Comparison of ENCODE assay signal across 2 cellular contexts in the genomic region with DNA sequence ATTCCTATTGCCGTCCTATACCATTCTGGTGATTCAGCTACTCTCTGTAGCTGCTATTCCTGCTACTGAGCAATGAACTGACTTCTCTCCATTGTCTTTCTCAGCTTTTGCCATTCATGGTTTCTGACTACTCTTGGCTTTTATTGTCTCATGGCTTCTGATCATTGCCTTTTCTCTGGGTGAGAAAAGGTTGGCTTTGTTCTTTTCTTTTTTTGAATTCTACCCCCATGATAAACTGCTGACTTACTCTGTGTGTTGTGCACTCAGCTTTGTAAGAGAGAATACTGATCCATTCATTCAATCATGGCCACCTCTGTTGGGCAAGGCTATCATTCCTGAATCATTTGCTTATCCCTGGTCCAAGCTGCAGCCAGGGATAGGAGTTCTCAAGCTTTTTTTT.
TF ChIP-seq lines count a peak whose summit lies in the region.

No MANE protein-coding gene starts in this region.

TF ChIP-seq in GM23338, 12 proteins besides CTCF, POLR2A, EP300 and RAD21 (continues in another document):
- TF ChIP-seq JUNB (IDR thresholded peaks at IDR 0.05; ENCODE audit: unreplicated experiment), result no peak
- no peak for TF ChIP-seq STAT1 (IDR thresholded peaks at IDR 0.05; ENCODE audit: unreplicated experiment)
- no peak for TF ChIP-seq NANOG (IDR thresholded peaks at IDR 0.05; ENCODE audit: borderline replicate concordance)
- no peak for TF ChIP-seq EZH2phosphoT487 (IDR thresholded peaks at IDR 0.05; ENCODE audit: unreplicated experiment)
- TF ChIP-seq, protein P1, sequence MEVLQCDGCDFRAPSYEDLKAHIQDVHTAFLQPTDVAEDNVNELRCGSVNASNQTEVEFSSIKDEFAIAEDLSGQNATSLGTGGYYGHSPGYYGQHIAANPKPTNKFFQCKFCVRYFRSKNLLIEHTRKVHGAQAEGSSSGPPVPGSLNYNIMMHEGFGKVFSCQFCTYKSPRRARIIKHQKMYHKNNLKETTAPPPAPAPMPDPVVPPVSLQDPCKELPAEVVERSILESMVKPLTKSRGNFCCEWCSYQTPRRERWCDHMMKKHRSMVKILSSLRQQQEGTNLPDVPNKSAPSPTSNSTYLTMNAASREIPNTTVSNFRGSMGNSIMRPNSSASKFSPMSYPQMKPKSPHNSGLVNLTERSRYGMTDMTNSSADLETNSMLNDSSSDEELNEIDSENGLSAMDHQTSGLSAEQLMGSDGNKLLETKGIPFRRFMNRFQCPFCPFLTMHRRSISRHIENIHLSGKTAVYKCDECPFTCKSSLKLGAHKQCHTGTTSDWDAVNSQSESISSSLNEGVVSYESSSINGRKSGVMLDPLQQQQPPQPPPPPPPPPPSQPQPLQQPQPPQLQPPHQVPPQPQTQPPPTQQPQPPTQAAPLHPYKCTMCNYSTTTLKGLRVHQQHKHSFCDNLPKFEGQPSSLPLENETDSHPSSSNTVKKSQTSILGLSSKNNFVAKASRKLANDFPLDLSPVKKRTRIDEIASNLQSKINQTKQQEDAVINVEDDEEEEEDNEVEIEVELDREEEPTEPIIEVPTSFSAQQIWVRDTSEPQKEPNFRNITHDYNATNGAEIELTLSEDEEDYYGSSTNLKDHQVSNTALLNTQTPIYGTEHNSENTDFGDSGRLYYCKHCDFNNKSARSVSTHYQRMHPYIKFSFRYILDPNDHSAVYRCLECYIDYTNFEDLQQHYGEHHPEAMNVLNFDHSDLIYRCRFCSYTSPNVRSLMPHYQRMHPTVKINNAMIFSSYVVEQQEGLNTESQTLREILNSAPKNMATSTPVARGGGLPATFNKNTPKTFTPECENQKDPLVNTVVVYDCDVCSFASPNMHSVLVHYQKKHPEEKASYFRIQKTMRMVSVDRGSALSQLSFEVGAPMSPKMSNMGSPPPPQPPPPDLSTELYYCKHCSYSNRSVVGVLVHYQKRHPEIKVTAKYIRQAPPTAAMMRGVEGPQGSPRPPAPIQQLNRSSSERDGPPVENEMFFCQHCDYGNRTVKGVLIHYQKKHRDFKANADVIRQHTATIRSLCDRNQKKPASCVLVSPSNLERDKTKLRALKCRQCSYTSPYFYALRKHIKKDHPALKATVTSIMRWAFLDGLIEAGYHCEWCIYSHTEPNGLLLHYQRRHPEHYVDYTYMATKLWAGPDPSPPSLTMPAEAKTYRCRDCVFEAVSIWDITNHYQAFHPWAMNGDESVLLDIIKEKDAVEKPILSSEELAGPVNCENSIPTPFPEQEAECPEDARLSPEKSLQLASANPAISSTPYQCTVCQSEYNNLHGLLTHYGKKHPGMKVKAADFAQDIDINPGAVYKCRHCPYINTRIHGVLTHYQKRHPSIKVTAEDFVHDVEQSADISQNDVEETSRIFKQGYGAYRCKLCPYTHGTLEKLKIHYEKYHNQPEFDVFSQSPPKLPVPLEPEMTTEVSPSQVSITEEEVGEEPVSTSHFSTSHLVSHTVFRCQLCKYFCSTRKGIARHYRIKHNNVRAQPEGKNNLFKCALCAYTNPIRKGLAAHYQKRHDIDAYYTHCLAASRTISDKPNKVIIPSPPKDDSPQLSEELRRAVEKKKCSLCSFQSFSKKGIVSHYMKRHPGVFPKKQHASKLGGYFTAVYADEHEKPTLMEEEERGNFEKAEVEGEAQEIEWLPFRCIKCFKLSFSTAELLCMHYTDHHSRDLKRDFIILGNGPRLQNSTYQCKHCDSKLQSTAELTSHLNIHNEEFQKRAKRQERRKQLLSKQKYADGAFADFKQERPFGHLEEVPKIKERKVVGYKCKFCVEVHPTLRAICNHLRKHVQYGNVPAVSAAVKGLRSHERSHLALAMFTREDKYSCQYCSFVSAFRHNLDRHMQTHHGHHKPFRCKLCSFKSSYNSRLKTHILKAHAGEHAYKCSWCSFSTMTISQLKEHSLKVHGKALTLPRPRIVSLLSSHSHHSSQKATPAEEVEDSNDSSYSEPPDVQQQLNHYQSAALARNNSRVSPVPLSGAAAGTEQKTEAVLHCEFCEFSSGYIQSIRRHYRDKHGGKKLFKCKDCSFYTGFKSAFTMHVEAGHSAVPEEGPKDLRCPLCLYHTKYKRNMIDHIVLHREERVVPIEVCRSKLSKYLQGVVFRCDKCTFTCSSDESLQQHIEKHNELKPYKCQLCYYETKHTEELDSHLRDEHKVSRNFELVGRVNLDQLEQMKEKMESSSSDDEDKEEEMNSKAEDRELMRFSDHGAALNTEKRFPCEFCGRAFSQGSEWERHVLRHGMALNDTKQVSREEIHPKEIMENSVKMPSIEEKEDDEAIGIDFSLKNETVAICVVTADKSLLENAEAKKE (CRISPR knock-in tag; IDR thresholded peaks at IDR 0.05), result no peak
- TF ChIP-seq, protein P2, sequence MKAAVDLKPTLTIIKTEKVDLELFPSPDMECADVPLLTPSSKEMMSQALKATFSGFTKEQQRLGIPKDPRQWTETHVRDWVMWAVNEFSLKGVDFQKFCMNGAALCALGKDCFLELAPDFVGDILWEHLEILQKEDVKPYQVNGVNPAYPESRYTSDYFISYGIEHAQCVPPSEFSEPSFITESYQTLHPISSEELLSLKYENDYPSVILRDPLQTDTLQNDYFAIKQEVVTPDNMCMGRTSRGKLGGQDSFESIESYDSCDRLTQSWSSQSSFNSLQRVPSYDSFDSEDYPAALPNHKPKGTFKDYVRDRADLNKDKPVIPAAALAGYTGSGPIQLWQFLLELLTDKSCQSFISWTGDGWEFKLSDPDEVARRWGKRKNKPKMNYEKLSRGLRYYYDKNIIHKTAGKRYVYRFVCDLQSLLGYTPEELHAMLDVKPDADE (IDR thresholded peaks at IDR 0.05), result no peak
- TF ChIP-seq EZH2 (IDR thresholded peaks at IDR 0.05; ENCODE audit: low read depth, unreplicated experiment), result no peak
- no peak for TF ChIP-seq ZNF331 (CRISPR knock-in tag; IDR thresholded peaks at IDR 0.05; ENCODE audit: low read depth)
- TF ChIP-seq, protein P3, sequence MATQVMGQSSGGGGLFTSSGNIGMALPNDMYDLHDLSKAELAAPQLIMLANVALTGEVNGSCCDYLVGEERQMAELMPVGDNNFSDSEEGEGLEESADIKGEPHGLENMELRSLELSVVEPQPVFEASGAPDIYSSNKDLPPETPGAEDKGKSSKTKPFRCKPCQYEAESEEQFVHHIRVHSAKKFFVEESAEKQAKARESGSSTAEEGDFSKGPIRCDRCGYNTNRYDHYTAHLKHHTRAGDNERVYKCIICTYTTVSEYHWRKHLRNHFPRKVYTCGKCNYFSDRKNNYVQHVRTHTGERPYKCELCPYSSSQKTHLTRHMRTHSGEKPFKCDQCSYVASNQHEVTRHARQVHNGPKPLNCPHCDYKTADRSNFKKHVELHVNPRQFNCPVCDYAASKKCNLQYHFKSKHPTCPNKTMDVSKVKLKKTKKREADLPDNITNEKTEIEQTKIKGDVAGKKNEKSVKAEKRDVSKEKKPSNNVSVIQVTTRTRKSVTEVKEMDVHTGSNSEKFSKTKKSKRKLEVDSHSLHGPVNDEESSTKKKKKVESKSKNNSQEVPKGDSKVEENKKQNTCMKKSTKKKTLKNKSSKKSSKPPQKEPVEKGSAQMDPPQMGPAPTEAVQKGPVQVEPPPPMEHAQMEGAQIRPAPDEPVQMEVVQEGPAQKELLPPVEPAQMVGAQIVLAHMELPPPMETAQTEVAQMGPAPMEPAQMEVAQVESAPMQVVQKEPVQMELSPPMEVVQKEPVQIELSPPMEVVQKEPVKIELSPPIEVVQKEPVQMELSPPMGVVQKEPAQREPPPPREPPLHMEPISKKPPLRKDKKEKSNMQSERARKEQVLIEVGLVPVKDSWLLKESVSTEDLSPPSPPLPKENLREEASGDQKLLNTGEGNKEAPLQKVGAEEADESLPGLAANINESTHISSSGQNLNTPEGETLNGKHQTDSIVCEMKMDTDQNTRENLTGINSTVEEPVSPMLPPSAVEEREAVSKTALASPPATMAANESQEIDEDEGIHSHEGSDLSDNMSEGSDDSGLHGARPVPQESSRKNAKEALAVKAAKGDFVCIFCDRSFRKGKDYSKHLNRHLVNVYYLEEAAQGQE (IDR thresholded peaks at IDR 0.05; ENCODE audit: unreplicated experiment), result no peak
- TF ChIP-seq ZNF114 (CRISPR knock-in tag; IDR thresholded peaks at IDR 0.05), result no peak

TF ChIP-seq in H1, 55 proteins besides CTCF, POLR2A, EP300 and RAD21:
- no peak for TF ChIP-seq RNF2 (IDR thresholded peaks at IDR 0.05; ENCODE audit: borderline replicate concordance, low read depth, low read length, missing control alignments, poor library complexity, severe bottlenecking)
- TF ChIP-seq NANOG (IDR thresholded peaks at IDR 0.05; ENCODE audit: insufficient read depth, low read depth, low read length, poor library complexity, severe bottlenecking), result no peak
- no peak for TF ChIP-seq BCL11A (IDR thresholded peaks at IDR 0.05; ENCODE audit: low read depth in 2 of 2, low read length in 2 of 2)
- no peak for TF ChIP-seq GABPA (IDR thresholded peaks at IDR 0.05; ENCODE audit: borderline replicate concordance, insufficient read depth, low read length)
- TF ChIP-seq, protein P4, sequence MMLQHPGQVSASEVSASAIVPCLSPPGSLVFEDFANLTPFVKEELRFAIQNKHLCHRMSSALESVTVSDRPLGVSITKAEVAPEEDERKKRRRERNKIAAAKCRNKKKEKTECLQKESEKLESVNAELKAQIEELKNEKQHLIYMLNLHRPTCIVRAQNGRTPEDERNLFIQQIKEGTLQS (IDR thresholded peaks at IDR 0.05; ENCODE audit: insufficient read depth, low read depth, low read length), result no peak
- TF ChIP-seq POU5F1 (IDR thresholded peaks at IDR 0.05; ENCODE audit: low read depth, low read length), result no peak
- TF ChIP-seq HDAC2 (IDR thresholded peaks at IDR 0.05; ENCODE audit: borderline replicate concordance in 1 of 2, low read depth in 2 of 2, low read length in 2 of 2), result no peak
- no peak for TF ChIP-seq SUZ12 (IDR thresholded peaks at IDR 0.05; ENCODE audit: low read length)
- TF ChIP-seq FOSL1 (IDR thresholded peaks at IDR 0.05; ENCODE audit: insufficient read depth, low read depth, low read length), result no peak
- no peak for TF ChIP-seq CHD2 (IDR thresholded peaks at IDR 0.05; ENCODE audit: low read length)
- TF ChIP-seq HDAC6 (IDR thresholded peaks at IDR 0.05; ENCODE audit: low read depth, low read length), result no peak
